ENCODE assay signal across 9 cellular contexts in genomic region chr15:38817427-38818155, GRCh38.
A peak's percentile ranks its signal among the peaks of the same experiment; 100 is the strongest.
DNase-seq lines count a peak whose midpoint lies in the region; ATAC-seq, FAIRE-seq and TF ChIP-seq lines count a peak whose summit lies in the region.
"Had no signal": no experiment of that assay in that cellular context is flagged by ENCODE, and none has a peak within 500 bp of the region (broad histone marks: within the 10 kb centered on the region; RNA-seq: fewer than 3 reads in every experiment).

No MANE protein-coding gene starts in this region.

- 30% methylated on average over 11 of the region's 12 CpGs; no CpG with 5 or more reads in 1 of the 2 experiments for WGBS in H1 (ENCODE audit: extremely low coverage in 1 of 2, insufficient coverage in 1 of 2, insufficient read length in 1 of 2, insufficient replicate concordance in 2 of 2, low coverage in 1 of 2, low lambda C conversion rate in 2 of 2, missing lambda C conversion rate in 1 of 2), 2 experiments

- H3K14ac ChIP-seq in H1 (ENCODE audit: insufficient read length) = no peak overlapping the region

- TF ChIP-seq RAD21 in H1 (IDR thresholded peaks at IDR 0.05 in 1 of 2, conservative IDR thresholded peaks at IDR 0.05 in 1 of 2; ENCODE audit: low read depth in 2 of 2, low read length in 2 of 2) = peak; percentile 98 to 99

- no peak overlapping the region for H3K23ac ChIP-seq in H1 (ENCODE audit: insufficient read length)

- peak; percentile 99 to 100 (median 100) for TF ChIP-seq CTCF in H1 (IDR thresholded peaks at IDR 0.05; ENCODE audit: control extremely low read depth in 1 of 3, insufficient read depth in 1 of 3, low read depth in 1 of 3, low read length in 3 of 3)

- H4K20me1 ChIP-seq in H1 (replicated peaks in 1 of 2; ENCODE audit: control insufficient read depth in 1 of 2, insufficient read depth in 2 of 2, low read length in 2 of 2) = no peaks in the 10 kb centered on the region

- no peak overlapping the region for H3K18ac ChIP-seq in H1 (ENCODE audit: extremely low read depth, low read length)

- no peak overlapping the region for H2BK5ac ChIP-seq in H1 (ENCODE audit: low read depth, low read length)

- 0 out of 3 replicates have a peak, but pooled peaks of 1 of the 2 experiments have one; percentile 52 for TF ChIP-seq EP300 in H1 (IDR thresholded peaks at IDR 0.05; ENCODE audit: borderline replicate concordance in 1 of 2, low read depth in 2 of 2, low read length in 2 of 2)

- no peaks in the 10 kb centered on the region for H3K9me3 ChIP-seq in CD4-positive, CD25-positive, alpha-beta regulatory T cell (ENCODE audit: control insufficient read depth in 2 of 2, low read length in 2 of 2)
- H3K9me3 ChIP-seq in H1 (ENCODE audit: insufficient read depth in 2 of 2, low read depth in 1 of 2, low read length in 1 of 2) = no peaks in the 10 kb centered on the region

- no peak overlapping the region for H3K4ac ChIP-seq in H1 (replicated peaks; ENCODE audit: insufficient read length, low read depth, low read length)

- no peak for TF ChIP-seq POLR2A in H1 (IDR thresholded peaks at IDR 0.05; ENCODE audit: control extremely low read depth in 1 of 2, low read depth in 2 of 2, low read length in 2 of 2)

- H3K4me3 Mint-ChIP-seq in CD4-positive, CD25-positive, alpha-beta regulatory T cell = peak overlapping the region in 1 of 4 donors; percentile 33

- H3K36me3 ChIP-seq in CD4-positive, CD25-positive, alpha-beta regulatory T cell (ENCODE audit: control insufficient read depth, insufficient read depth, low read length) = no peaks in the 10 kb centered on the region
- H3K36me3 ChIP-seq in H1 (ENCODE audit: control insufficient read depth in 2 of 4, insufficient read depth in 4 of 4, low read length in 3 of 4) = no peaks in the 10 kb centered on the region

- CTCF ChIA-PET in H1 (lab: Charles Lee; ENCODE audit: partially characterized antibody) = interaction anchor here (0.7 to 2.2 kb wide), 28 partner anchors 9 to 761 kb away, joined by 3 to 15 read pairs (median 4); no protein-coding TSS in a partner anchor

- POLR2A ChIA-PET in H1 (lab: Charles Lee; ENCODE audit: partially characterized antibody) = interaction anchor here (1.5 kb wide), 1 partner anchor 763 kb away, joined by 6 read pairs; the partner anchor contains the start of gene THBS1

- no peaks in the 10 kb centered on the region for H3K4me1 ChIP-seq in CD4-positive, CD25-positive, alpha-beta regulatory T cell (ENCODE audit: control insufficient read depth, insufficient read depth, low read length, poor library complexity, severe bottlenecking)
- H3K4me1 ChIP-seq in H1 (replicated peaks in 1 of 4; ENCODE audit: control insufficient read depth in 3 of 4, insufficient read depth in 4 of 4, low read length in 3 of 4) = 0 out of 7 replicates have a peak, but pooled peaks cover 0 to 2% (median 0%) of the 10 kb centered on the region in 4 experiments

- no peak overlapping the region for H2AFZ ChIP-seq in H1 (ENCODE audit: low read length)

- H3K4me3 ChIP-seq in CD4-positive, CD25-positive, alpha-beta regulatory T cell (ENCODE audit: low read depth, low read length) = no peak overlapping the region
- no peak overlapping the region for H3K4me3 ChIP-seq in H1 (ENCODE audit: extremely low read depth in 1 of 4, insufficient read depth in 2 of 4, low read depth in 3 of 4, low read length in 4 of 4)

- no peaks in the 10 kb centered on the region for H3K27me3 ChIP-seq in CD4-positive, CD25-positive, alpha-beta regulatory T cell (ENCODE audit: control insufficient read depth, insufficient read depth, low read length)
- no peaks in the 10 kb centered on the region for H3K27me3 ChIP-seq in H1 (replicated peaks in 1 of 4; ENCODE audit: control insufficient read depth in 3 of 4, extremely low read depth in 1 of 4, insufficient read depth in 3 of 4, low read length in 3 of 4)

- no peak overlapping the region for H3K56ac ChIP-seq in H1 (replicated peaks; ENCODE audit: insufficient read length, low read depth, low read length)

- no peak overlapping the region for H3K4me2 ChIP-seq in H1 (ENCODE audit: insufficient read depth in 1 of 2, low read depth in 2 of 2, low read length in 2 of 2)

- H4K8ac ChIP-seq in H1 (ENCODE audit: extremely low read depth, insufficient read depth, low read length) = no peak overlapping the region

- H3K23me2 ChIP-seq in H1 (ENCODE audit: low read depth, low read length) = no peaks in the 10 kb centered on the region

- no peak overlapping the region for H4K91ac ChIP-seq in H1 (replicated peaks; ENCODE audit: insufficient read length, low read length)

- no peak overlapping the region for H4K5ac ChIP-seq in H1 (ENCODE audit: insufficient read length, low read depth, low read length)

- no peak overlapping the region for H2BK12ac ChIP-seq in H1 (ENCODE audit: low read depth, low read length)

- peaks cover 0 to 2% (median 0%) of the 10 kb centered on the region in 7 donors for H3K9me3 Mint-ChIP-seq in CD4-positive, CD25-positive, alpha-beta regulatory T cell

- no peak overlapping the region for H3K27ac ChIP-seq in CD4-positive, CD25-positive, alpha-beta regulatory T cell (ENCODE audit: insufficient read depth, low read length, poor library complexity, severe bottlenecking)
- H3K27ac ChIP-seq in H1 (ENCODE audit: low read depth, low read length) = no peak overlapping the region

- no peaks in the 10 kb centered on the region for H3K79me2 ChIP-seq in H1 (ENCODE audit: control insufficient read depth in 1 of 2, insufficient read depth in 2 of 2, low read length in 2 of 2)

- no peaks in the 10 kb centered on the region for H3K36me3 Mint-ChIP-seq in CD4-positive, CD25-positive, alpha-beta regulatory T cell

- H3K27ac Mint-ChIP-seq in CD4-positive, CD25-positive, alpha-beta regulatory T cell = no peak overlapping the region

- no peak overlapping the region for H3K9ac ChIP-seq in H1 (replicated peaks in 1 of 4; ENCODE audit: extremely low read depth in 1 of 4, low read depth in 3 of 4, low read length in 3 of 4)

- peak; percentile 59 to 72 (median 69) for DNase-seq in CD4-positive, CD25-positive, alpha-beta regulatory T cell
- DNase-seq in NCI-H69 (lab: John Stamatoyannopoulos, UW) (peak; percentile 78), H1 (ENCODE audit: low read depth in 1 of 2, low spot score in 2 of 2) (peak; percentile 59 to 99), middle frontal gyrus (ENCODE audit: extremely low spot score, low spot score) (peak; percentile 42)
- DNase-seq in activated CD8-positive, alpha-beta memory T cell treated with anti-CD3 and anti-CD28 coated beads for 4 hours (ENCODE audit: low read depth in 2 of 2) = peak; percentile 46 to 56
- peak; percentile 93 for DNase-seq in stimulated activated CD8-positive, alpha-beta memory T cell treated with anti-CD3 and anti-CD28 coated beads, Interleukin-4, amount 100 ng/mL, for 48 hours

- no peak overlapping the region for H2AK5ac ChIP-seq in H1 (ENCODE audit: low read depth, low read length)

- ATAC-seq in CD4-positive, CD25-positive, alpha-beta regulatory T cell (ENCODE audit: low read depth in 2 of 2) = peak; percentile 90 to 91
- peak; percentile 92 for ATAC-seq in GM19043 (IDR thresholded peaks at IDR 0.05; ENCODE audit: low read depth, unreplicated experiment)
- ATAC-seq in HG03175 (IDR thresholded peaks at IDR 0.05; ENCODE audit: unreplicated experiment) = peak; percentile 96

- H2BK15ac ChIP-seq in H1 (ENCODE audit: low read length) = no peak overlapping the region

- no peaks in the 10 kb centered on the region for H3K79me1 ChIP-seq in H1 (ENCODE audit: low read depth, low read length)

- H2BK120ac ChIP-seq in H1 (replicated peaks; ENCODE audit: low read depth, low read length) = no peak overlapping the region

- H3K4me1 Mint-ChIP-seq in CD4-positive, CD25-positive, alpha-beta regulatory T cell = peaks cover 0 to 7% (median 5%) of the 10 kb centered on the region in 4 donors

- H3K27me3 Mint-ChIP-seq in CD4-positive, CD25-positive, alpha-beta regulatory T cell = no peaks in the 10 kb centered on the region

- no peak for FAIRE-seq in H1 (lab: Jason Lieb, UNC)
- FAIRE-seq: TTC549 had no signal

- H2BK20ac ChIP-seq in H1 (ENCODE audit: low read length) = no peak overlapping the region

TF ChIP-seq in H1, 55 proteins besides CTCF, POLR2A, EP300 and RAD21:
- no peak for TF ChIP-seq NRF1 (IDR thresholded peaks at IDR 0.05; ENCODE audit: low read depth, low read length)
- no peak for TF ChIP-seq BRCA1 (IDR thresholded peaks at IDR 0.05; ENCODE audit: low read depth, low read length)
- TF ChIP-seq TCF12 (IDR thresholded peaks at IDR 0.05; ENCODE audit: low read depth, low read length) = peak; percentile 39; the same call in 1 of the 2 replicates
- no peak for TF ChIP-seq POU5F1 (IDR thresholded peaks at IDR 0.05; ENCODE audit: low read depth, low read length)
- 0 out of 2 replicates have a peak, but pooled peaks have one; percentile 36 for TF ChIP-seq TEAD4 (IDR thresholded peaks at IDR 0.05; ENCODE audit: low read depth, low read length)
- TF ChIP-seq PHF8 (conservative IDR thresholded peaks at IDR 0.05; ENCODE audit: low read depth, low read length) = no peak
- TF ChIP-seq YY1 (IDR thresholded peaks at IDR 0.05; ENCODE audit: low read depth, low read length) = peak; percentile 31; the same call in 1 of the 2 replicates
- 0 out of 2 replicates have a peak, but pooled peaks have one; percentile 41 for TF ChIP-seq JUND (IDR thresholded peaks at IDR 0.05; ENCODE audit: low read length)
- TF ChIP-seq ATF3 (IDR thresholded peaks at IDR 0.05; ENCODE audit: insufficient read depth, low read depth, low read length) = peak; percentile 56
- TF ChIP-seq SUZ12 (IDR thresholded peaks at IDR 0.05; ENCODE audit: low read length) = no peak

Comparison
In these comparisons a context has a peak if more than half of its experiments do, and no peak if none do; other contexts are left out.
1. DNase-seq: peak in every context shown above with its lines; median percentile 93 in stimulated activated CD8-positive, alpha-beta memory T cell treated with anti-CD3 and anti-CD28 coated beads, Interleukin-4, amount 100 ng/mL, for 48 hours; 79 in H1; 78 in NCI-H69; 69 in CD4-positive, CD25-positive, alpha-beta regulatory T cell; 51 in activated CD8-positive, alpha-beta memory T cell treated with anti-CD3 and anti-CD28 coated beads for 4 hours; 42 in middle frontal gyrus.